In the genomic region with DNA sequence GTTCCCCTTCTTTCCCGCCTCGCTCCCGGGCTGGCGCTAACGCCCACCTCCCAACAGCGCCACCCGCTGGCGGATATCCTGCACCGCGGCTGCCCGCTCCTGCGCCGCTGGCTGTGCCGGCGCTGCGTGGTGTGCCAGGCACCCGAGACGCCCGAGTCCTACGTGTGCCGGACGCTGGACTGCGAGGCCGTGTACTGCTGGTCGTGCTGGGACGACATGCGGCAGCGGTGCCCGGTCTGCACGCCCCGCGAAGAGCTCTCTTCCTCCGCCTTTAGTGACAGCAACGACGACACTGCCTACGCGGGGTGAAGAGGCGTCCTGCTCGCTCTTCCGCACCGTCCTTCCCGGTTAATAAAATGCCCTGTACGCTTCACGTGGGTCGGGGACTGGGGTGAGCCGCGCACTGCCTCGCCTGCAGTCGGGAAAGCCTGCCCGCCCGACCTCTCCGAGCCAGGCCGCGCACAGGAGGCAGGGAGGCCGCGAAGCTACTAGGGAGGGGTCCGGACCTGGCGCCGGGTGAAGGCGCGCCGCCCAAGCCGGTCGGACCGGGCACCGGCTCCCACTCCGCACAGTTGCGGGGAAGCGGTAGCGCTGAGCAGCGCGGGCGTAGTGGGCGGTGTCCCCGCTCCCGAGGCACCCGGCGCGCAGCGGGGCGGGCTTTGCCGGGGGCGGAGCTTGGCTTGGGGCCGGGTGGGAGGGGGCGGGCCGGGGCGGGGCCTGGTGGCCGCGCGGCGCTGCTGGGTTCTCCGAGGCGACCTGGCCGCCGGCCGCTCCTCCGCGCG, we compare ENCODE assay signal across 1 cellular context.
TF ChIP-seq lines count a peak whose summit lies in the region.

A gene with protein sequence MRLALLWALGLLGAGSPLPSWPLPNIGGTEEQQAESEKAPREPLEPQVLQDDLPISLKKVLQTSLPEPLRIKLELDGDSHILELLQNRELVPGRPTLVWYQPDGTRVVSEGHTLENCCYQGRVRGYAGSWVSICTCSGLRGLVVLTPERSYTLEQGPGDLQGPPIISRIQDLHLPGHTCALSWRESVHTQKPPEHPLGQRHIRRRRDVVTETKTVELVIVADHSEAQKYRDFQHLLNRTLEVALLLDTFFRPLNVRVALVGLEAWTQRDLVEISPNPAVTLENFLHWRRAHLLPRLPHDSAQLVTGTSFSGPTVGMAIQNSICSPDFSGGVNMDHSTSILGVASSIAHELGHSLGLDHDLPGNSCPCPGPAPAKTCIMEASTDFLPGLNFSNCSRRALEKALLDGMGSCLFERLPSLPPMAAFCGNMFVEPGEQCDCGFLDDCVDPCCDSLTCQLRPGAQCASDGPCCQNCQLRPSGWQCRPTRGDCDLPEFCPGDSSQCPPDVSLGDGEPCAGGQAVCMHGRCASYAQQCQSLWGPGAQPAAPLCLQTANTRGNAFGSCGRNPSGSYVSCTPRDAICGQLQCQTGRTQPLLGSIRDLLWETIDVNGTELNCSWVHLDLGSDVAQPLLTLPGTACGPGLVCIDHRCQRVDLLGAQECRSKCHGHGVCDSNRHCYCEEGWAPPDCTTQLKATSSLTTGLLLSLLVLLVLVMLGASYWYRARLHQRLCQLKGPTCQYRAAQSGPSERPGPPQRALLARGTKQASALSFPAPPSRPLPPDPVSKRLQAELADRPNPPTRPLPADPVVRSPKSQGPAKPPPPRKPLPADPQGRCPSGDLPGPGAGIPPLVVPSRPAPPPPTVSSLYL (plus strand): TSS at position 757 of the 782 bp plus-strand sequence. CDS start 71 bp downstream, outside the sequence.

TF ChIP-seq in IMR-90, 13 proteins besides CTCF, POLR2A, EP300 and RAD21 (continued from another document):
- TF ChIP-seq CEBPB (IDR thresholded peaks at IDR 0.05; ENCODE audit: low read depth, low read length) (no peak), NFE2L2 (IDR thresholded peaks at IDR 0.05; ENCODE audit: low read depth, low read length) (no peak), MAFK (IDR thresholded peaks at IDR 0.05; ENCODE audit: low read depth, low read length) (no peak), BHLHE40 (IDR thresholded peaks at IDR 0.05; ENCODE audit: low read depth, low read length) (peak; percentile 46; the same call in 1 of the 2 replicates), RCOR1 (IDR thresholded peaks at IDR 0.05; ENCODE audit: insufficient replicate concordance, low read length) (no peak), MAZ (IDR thresholded peaks at IDR 0.05; ENCODE audit: borderline replicate concordance, low read depth, low read length) (peak; percentile 29; the same call in 1 of the 2 replicates), MXI1 (IDR thresholded peaks at IDR 0.05; ENCODE audit: borderline replicate concordance, low read depth, low read length) (peak; percentile 34; the same call in 1 of the 2 replicates), FOS (IDR thresholded peaks at IDR 0.05; ENCODE audit: low read depth, low read length) (no peak), SMC3 (IDR thresholded peaks at IDR 0.05; ENCODE audit: low read depth, low read length) (peak; percentile 60), RFX5 (IDR thresholded peaks at IDR 0.05; ENCODE audit: low read depth, low read length) (no peak), ELK1 (IDR thresholded peaks at IDR 0.05; ENCODE audit: borderline replicate concordance, low read depth, low read length) (no peak)
TF ChIP-seq in IMR-90: peak in this region for 4.
